In the genomic region with DNA sequence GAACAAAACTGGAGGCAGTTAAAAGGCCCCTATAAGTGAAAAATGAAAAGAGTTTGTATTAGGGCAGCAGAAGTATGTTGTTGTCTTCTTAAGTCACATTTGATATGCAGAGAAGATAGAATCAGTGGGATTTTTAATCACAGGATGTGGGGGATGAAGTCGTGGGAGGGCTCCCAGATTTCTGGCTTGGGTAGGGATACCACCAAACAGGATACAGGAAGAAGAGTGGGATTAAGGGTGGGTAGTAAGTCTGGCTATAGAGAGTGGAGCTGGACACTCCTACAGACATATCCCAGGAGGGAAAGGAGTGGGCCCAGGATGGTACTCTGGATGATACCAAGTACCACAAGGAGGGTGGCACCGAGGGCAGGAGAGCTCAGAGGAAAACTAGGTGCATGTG, we compare ENCODE assay signal across 27 cellular contexts.
DNase-seq lines count a peak whose midpoint lies in the region; ATAC-seq, FAIRE-seq and TF ChIP-seq lines count a peak whose summit lies in the region.
"Had no signal": no experiment of that assay in that cellular context is flagged by ENCODE, and none has a peak within 500 bp of the region (broad histone marks: within the 10 kb centered on the region; RNA-seq: fewer than 3 reads in every experiment).

No MANE protein-coding gene starts in this region.

- BruUV-seq in PC-9 (replicated peaks; lab: Mats Ljungman, UMichigan): no TSS peak

- H3K4me2 ChIP-seq in PC-9: peak overlapping the region; percentile 77
- no peak overlapping the region for H3K4me2 ChIP-seq in hepatocyte

- POLR2A ChIA-PET in PC-9 (lab: Charles Lee; ENCODE audit: unreplicated experiment): interaction anchor here (0.7 kb wide), 1 partner anchor 94 kb away, joined by 8 read pairs; no protein-coding TSS in a partner anchor
- POLR2A ChIA-PET in activated CD4-positive, alpha-beta T cell treated with anti-CD3 and anti-CD28 coated beads, Interleukin-2, amount 10 ng/mL, durations not matched to agents 7 days and 5 days (lab: Charles Lee): interaction anchor here (0.5 kb wide), 1 partner anchor 235 kb away, joined by 4 read pairs; no protein-coding TSS in a partner anchor

- no peaks in the 10 kb centered on the region for H3K9me2 ChIP-seq in PC-9 (ENCODE audit: insufficient read depth)
- H3K9me2 ChIP-seq in hepatocyte (replicated peaks; ENCODE audit: insufficient read depth): no peaks in the 10 kb centered on the region

- intact Hi-C loops in PC-9 (cut with micrococcal nuclease; ENCODE audit: unreplicated experiment) (no loop called here), pancreas (cut with DNase I) (loop anchor here in 1 of 3 donors (10.0 kb wide), 1 partner anchor 93 kb away; no protein-coding TSS in a partner anchor)

- H3K27me3 Mint-ChIP-seq in activated CD4-positive, alpha-beta T cell treated with anti-CD3 and anti-CD28 coated beads, Interleukin-2, amount 10 ng/mL, durations not matched to agents 7 days and 5 days: peaks cover 8% of the 10 kb centered on the region

- H2AFZ ChIP-seq in PC-9 (no peak overlapping the region), hepatocyte (no peak overlapping the region)

- H3K4me1 ChIP-seq in PC-9 (replicated peaks; ENCODE audit: insufficient read depth) (peaks cover 89% of the 10 kb centered on the region), hepatocyte (ENCODE audit: insufficient read depth) (peaks cover 14% of the 10 kb centered on the region), pancreas (peaks cover 47 to 68% (median 60%) of the 10 kb centered on the region in 3 donors), urinary bladder (ENCODE audit: insufficient read depth) (no peaks in the 10 kb centered on the region)

- H3K36me3 ChIP-seq in PC-9 (ENCODE audit: low read depth) (no peaks in the 10 kb centered on the region), hepatocyte (replicated peaks; ENCODE audit: insufficient read depth, low read depth) (no peaks in the 10 kb centered on the region), pancreas (no peaks in the 10 kb centered on the region), urinary bladder (ENCODE audit: insufficient read depth) (no peaks in the 10 kb centered on the region)
- H3K36me3 ChIP-seq: MG63, right atrium auricular region, thoracic aorta had no signal

- peak overlapping the region; percentile 97 for H3K27ac ChIP-seq in PC-9
- peak overlapping the region; percentile 90 for H3K27ac ChIP-seq in hepatocyte
- peak overlapping the region; percentile 84 to 92 (median 88) for H3K27ac ChIP-seq in pancreas
- H3K27ac ChIP-seq in urinary bladder (ENCODE audit: low read depth): peak overlapping the region; percentile 88
- H3K27ac ChIP-seq: HL-60, right atrium auricular region, thoracic aorta had no signal

- H3K4me1 Mint-ChIP-seq in activated CD4-positive, alpha-beta T cell treated with anti-CD3 and anti-CD28 coated beads, Interleukin-2, amount 10 ng/mL, durations not matched to agents 7 days and 5 days: no peaks in the 10 kb centered on the region
- H3K4me1 Mint-ChIP-seq: activated naive CD4-positive, alpha-beta T cell treated with anti-CD3 and anti-CD28 coated beads, Interleukin-2, amount 10 ng/mL, durations not matched to agents 7 days and 5 days; CD8-positive, alpha-beta memory T cell; central memory CD8-positive, alpha-beta T cell had no signal

- DNase-seq in PC-9 (no peak), hepatocyte (ENCODE audit: low spot score) (no peak), pancreas (no peak), DMS53 (lab: John Stamatoyannopoulos, UW) (no peak), NCI-H446 (lab: John Stamatoyannopoulos, UW) (no peak)
- DNase-seq in activated CD4-positive, alpha-beta T cell treated with anti-CD3 and anti-CD28 coated beads, Interleukin-2, amount 10 ng/mL, durations not matched to agents 7 days and 5 days: no peak
- DNase-seq: activated naive CD4-positive, alpha-beta T cell treated with anti-CD3 and anti-CD28 coated beads, Interleukin-2, amount 10 ng/mL, durations not matched to agents 7 days and 5 days; activated T-cell treated with anti-CD3 and anti-CD28 coated beads, Interleukin-2, amount 50 U/mL, for 48 hours; anterior cingulate cortex; CD8-positive, alpha-beta memory T cell; DMS79 treated with DMSO at 0.1 percent for 48 hours; effector CD4-positive, alpha-beta T cell; IMR-90; left cardiac atrium; MG63; mucosa of descending colon; NCI-H146; NCI-H2171; NCI-H69; nucleus accumbens had no signal

- peaks cover 44% of the 10 kb centered on the region for H3F3A ChIP-seq in PC-9 (ENCODE audit: insufficient read depth, low read depth)

- no peaks in the 10 kb centered on the region for H3K9me3 ChIP-seq in PC-9 (ENCODE audit: insufficient read depth, low read depth)
- H3K9me3 ChIP-seq in hepatocyte (ENCODE audit: low read depth): no peaks in the 10 kb centered on the region
- no peaks in the 10 kb centered on the region for H3K9me3 ChIP-seq in pancreas
- H3K9me3 ChIP-seq: MG63, mucosa of descending colon, right atrium auricular region, thoracic aorta had no signal

- H3K27ac Mint-ChIP-seq in activated CD4-positive, alpha-beta T cell treated with anti-CD3 and anti-CD28 coated beads, Interleukin-2, amount 10 ng/mL, durations not matched to agents 7 days and 5 days: no peak overlapping the region
- H3K27ac Mint-ChIP-seq: activated naive CD4-positive, alpha-beta T cell treated with anti-CD3 and anti-CD28 coated beads, Interleukin-2, amount 10 ng/mL, durations not matched to agents 7 days and 5 days; CD8-positive, alpha-beta memory T cell had no signal

- H3K9me3 Mint-ChIP-seq in activated CD4-positive, alpha-beta T cell treated with anti-CD3 and anti-CD28 coated beads, Interleukin-2, amount 10 ng/mL, durations not matched to agents 7 days and 5 days: no peaks in the 10 kb centered on the region
- H3K9me3 Mint-ChIP-seq: activated naive CD4-positive, alpha-beta T cell treated with anti-CD3 and anti-CD28 coated beads, Interleukin-2, amount 10 ng/mL, durations not matched to agents 7 days and 5 days; CD8-positive, alpha-beta memory T cell; central memory CD8-positive, alpha-beta T cell had no signal

- no peak for FAIRE-seq in pancreas (lab: Jason Lieb, UNC)

- H3K4me3 ChIP-seq in PC-9: peak overlapping the region; percentile 30; the same call in 1 of the 2 replicates
- no peak overlapping the region for H3K4me3 ChIP-seq in hepatocyte
- H3K4me3 ChIP-seq in pancreas: no peak overlapping the region
- no peak overlapping the region for H3K4me3 ChIP-seq in urinary bladder (ENCODE audit: low read depth, low read length)
- H3K4me3 ChIP-seq: MG63, mucosa of descending colon, right atrium auricular region, thoracic aorta had no signal

- H3K79me2 ChIP-seq in PC-9 (ENCODE audit: low read depth) (peaks cover 45% of the 10 kb centered on the region), hepatocyte (peaks cover 2% of the 10 kb centered on the region)

- H3K4me3 Mint-ChIP-seq in activated CD4-positive, alpha-beta T cell treated with anti-CD3 and anti-CD28 coated beads, Interleukin-2, amount 10 ng/mL, durations not matched to agents 7 days and 5 days: no peak overlapping the region
- H3K4me3 Mint-ChIP-seq: activated naive CD4-positive, alpha-beta T cell treated with anti-CD3 and anti-CD28 coated beads, Interleukin-2, amount 10 ng/mL, durations not matched to agents 7 days and 5 days; CD8-positive, alpha-beta memory T cell; central memory CD8-positive, alpha-beta T cell had no signal

- H3K27me3 ChIP-seq in PC-9 (ENCODE audit: insufficient read depth, low read depth) (no peaks in the 10 kb centered on the region), hepatocyte (no peaks in the 10 kb centered on the region), pancreas (no peaks in the 10 kb centered on the region)
- H3K27me3 ChIP-seq: MG63, right atrium auricular region had no signal

- H4K20me1 ChIP-seq in PC-9 (ENCODE audit: insufficient read depth): no peaks in the 10 kb centered on the region
- H4K20me1 ChIP-seq in hepatocyte (ENCODE audit: insufficient read depth, poor library complexity, severe bottlenecking): no peaks in the 10 kb centered on the region

- ATAC-seq in pancreas (no peak), GM21528 (IDR thresholded peaks at IDR 0.05; ENCODE audit: low FRiP score, unreplicated experiment) (no peak)
- ATAC-seq: activated CD4-positive, CD25-positive, alpha-beta regulatory T cell treated with anti-CD3 and anti-CD28 coated beads, Interleukin-2, amount 50 U/mL, for 24 hours; left cardiac atrium had no signal

- CTCF ChIA-PET in PC-9 (lab: Charles Lee): no interaction called here
- CTCF ChIA-PET in activated CD4-positive, alpha-beta T cell treated with anti-CD3 and anti-CD28 coated beads, Interleukin-2, amount 10 ng/mL, durations not matched to agents 7 days and 5 days (lab: Charles Lee): no interaction called here

- 81% methylated on average over 2 of the region's 2 CpGs for WGBS in hepatocyte (ENCODE audit: low lambda C conversion rate, missing lambda C conversion rate)
- 67 to 74% methylated on average over 2 of the region's 2 CpGs for WGBS in pancreas, 2 donors
- 78% methylated on average over 2 of the region's 2 CpGs for WGBS in urinary bladder

- H3K36me3 Mint-ChIP-seq in activated CD4-positive, alpha-beta T cell treated with anti-CD3 and anti-CD28 coated beads, Interleukin-2, amount 10 ng/mL, durations not matched to agents 7 days and 5 days (ENCODE audit: low read depth): no peaks in the 10 kb centered on the region
- H3K36me3 Mint-ChIP-seq: activated naive CD4-positive, alpha-beta T cell treated with anti-CD3 and anti-CD28 coated beads, Interleukin-2, amount 10 ng/mL, durations not matched to agents 7 days and 5 days; CD8-positive, alpha-beta memory T cell had no signal

- TF ChIP-seq CTCF in PC-9 (conservative IDR thresholded peaks at IDR 0.05) (no peak), hepatocyte (IDR thresholded peaks at IDR 0.05; ENCODE audit: poor library complexity) (no peak), pancreas (IDR thresholded peaks at IDR 0.05) (no peak)
